2 cellular contexts compared by ENCODE assay signal in the genomic region with DNA sequence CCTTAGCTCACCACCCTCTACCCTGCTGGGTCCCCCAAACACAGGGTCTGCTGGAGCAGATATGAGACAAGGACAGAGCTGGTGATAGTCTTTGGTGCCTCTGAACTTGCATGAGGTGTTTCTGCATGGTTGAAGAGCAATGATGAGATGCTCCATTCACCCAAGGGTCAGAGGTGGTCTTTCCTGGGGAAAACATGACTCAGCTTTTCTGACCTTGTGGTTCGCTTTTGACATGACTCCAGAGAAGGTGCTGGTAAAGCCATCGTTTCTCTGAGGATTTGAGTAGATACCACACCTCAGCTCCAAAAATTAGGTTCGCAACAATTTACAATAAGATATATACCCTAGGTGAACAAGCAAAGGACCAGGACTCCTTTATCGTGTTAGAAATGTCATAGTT.
A peak's percentile ranks its signal among the peaks of the same experiment; 100 is the strongest.
TF ChIP-seq lines count a peak whose summit lies in the region.

No MANE protein-coding gene starts in this region.

TF ChIP-seq in A549, 52 proteins besides CTCF, POLR2A, EP300 and RAD21 (continued from another document):
- TF ChIP-seq TP53 (CRISPR knock-in tag; IDR thresholded peaks at IDR 0.05) (no peak), NFE2L2 (conservative IDR thresholded peaks at IDR 0.05; ENCODE audit: low read length) (peak; percentile 74), SREBF2 (IDR thresholded peaks at IDR 0.05) (no peak), EHMT2 (IDR thresholded peaks at IDR 0.05; ENCODE audit: low read depth) (no peak)
- TF ChIP-seq, protein P1, sequence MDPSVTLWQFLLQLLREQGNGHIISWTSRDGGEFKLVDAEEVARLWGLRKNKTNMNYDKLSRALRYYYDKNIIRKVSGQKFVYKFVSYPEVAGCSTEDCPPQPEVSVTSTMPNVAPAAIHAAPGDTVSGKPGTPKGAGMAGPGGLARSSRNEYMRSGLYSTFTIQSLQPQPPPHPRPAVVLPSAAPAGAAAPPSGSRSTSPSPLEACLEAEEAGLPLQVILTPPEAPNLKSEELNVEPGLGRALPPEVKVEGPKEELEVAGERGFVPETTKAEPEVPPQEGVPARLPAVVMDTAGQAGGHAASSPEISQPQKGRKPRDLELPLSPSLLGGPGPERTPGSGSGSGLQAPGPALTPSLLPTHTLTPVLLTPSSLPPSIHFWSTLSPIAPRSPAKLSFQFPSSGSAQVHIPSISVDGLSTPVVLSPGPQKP (IDR thresholded peaks at IDR 0.05; ENCODE audit: low read depth, low read length) = no peak

TF ChIP-seq in K562, 482 proteins besides CTCF, POLR2A, EP300 and RAD21 (continued from another document):
- TF ChIP-seq MAFG (tag; conservative IDR thresholded peaks at IDR 0.05) (0 out of 2 replicates have a peak, but pooled peaks have one; percentile 24), MAFF (IDR thresholded peaks at IDR 0.05; ENCODE audit: low read length) (0 out of 2 replicates have a peak, but pooled peaks have one; percentile 16), HBP1 (CRISPR knock-in tag; IDR thresholded peaks at IDR 0.05) (no peak), ZNF444 (CRISPR knock-in tag; IDR thresholded peaks at IDR 0.05) (no peak), SNIP1 (IDR thresholded peaks at IDR 0.05; ENCODE audit: low read depth) (no peak), BCLAF1 (IDR thresholded peaks at IDR 0.05; ENCODE audit: borderline replicate concordance in 1 of 2, control insufficient read depth in 1 of 2, low read depth in 2 of 2, low read length in 1 of 2) (no peak), ZNF586 (CRISPR knock-in tag; conservative IDR thresholded peaks at IDR 0.05) (no peak), SRSF9 (IDR thresholded peaks at IDR 0.05; ENCODE audit: borderline replicate concordance, low read depth, low read length) (no peak), SMAD2 (IDR thresholded peaks at IDR 0.05; ENCODE audit: low read depth, low read length) (no peak), NFIC (IDR thresholded peaks at IDR 0.05) (no peak), PBX2 (CRISPR knock-in tag; IDR thresholded peaks at IDR 0.05; ENCODE audit: low read depth) (no peak), PBX2 (tag; conservative IDR thresholded peaks at IDR 0.05; ENCODE audit: low read depth) (no peak)
